29 cellular contexts compared by ENCODE assay signal in genomic region chr13:48770372-48770771, GRCh38.
"Had no signal": no experiment of that assay in that cellular context is flagged by ENCODE, and none has a peak within 500 bp of the region (broad histone marks: within the 10 kb centered on the region; RNA-seq: fewer than 3 reads in every experiment).

No MANE protein-coding gene starts in this region.

- H3K36me3 ChIP-seq: colonic mucosa, gastrocnemius medialis, left ventricle myocardium inferior, ovary, right atrium auricular region, transverse colon had no signal

- H3K4me1 ChIP-seq: colonic mucosa, gastrocnemius medialis, psoas muscle, right atrium auricular region, testis had no signal

- H3K4me2 ChIP-seq: smooth muscle cell had no signal

- H3K27ac ChIP-seq: body of pancreas, colonic mucosa, epithelial cell of prostate, gastrocnemius medialis, left ventricle myocardium inferior, ovary, psoas muscle, right atrium auricular region, SK-N-MC, testis, transverse colon had no signal

- H3K9me3 ChIP-seq: colonic mucosa, ovary, testis had no signal

- H3K27ac Mint-ChIP-seq: activated CD4-positive, alpha-beta memory T cell treated with anti-CD3 and anti-CD28 coated beads, Interleukin-2, amount 10 ng/mL, durations not matched to agents 7 days and 5 days; activated CD4-positive, alpha-beta T cell treated with anti-CD3 and anti-CD28 coated beads, Interleukin-2, amount 10 ng/mL, durations not matched to agents 24 days and 14 days; activated naive CD4-positive, alpha-beta T cell treated with anti-CD3 and anti-CD28 coated beads, Interleukin-2, amount 50 U/mL, for 24 hours; nephron; stimulated activated naive B cell treated with anti-CD40 and anti-IgM and Interleukin-4, amounts not matched to agents 10 μg/mL and 1 μg/mL and 100 μg/mL, for 72 hours had no signal

- ATAC-seq: body of pancreas, gastrocnemius medialis, psoas muscle had no signal

- FAIRE-seq: endometrium, islet of Langerhans, urothelium cell line had no signal

- H3K4me3 ChIP-seq: body of pancreas, colonic mucosa, gastrocnemius medialis, left ventricle myocardium inferior, lung, ovary, psoas muscle, right atrium auricular region, SK-N-MC, smooth muscle cell, testis, transverse colon had no signal

- H3K4me1 Mint-ChIP-seq: nephron had no signal

- DNase-seq: activated CD4-positive, alpha-beta memory T cell treated with anti-CD3 and anti-CD28 coated beads, Interleukin-2, amount 10 ng/mL, durations not matched to agents 7 days and 5 days; activated CD4-positive, alpha-beta T cell treated with anti-CD3 and anti-CD28 coated beads, Interleukin-2, amount 10 ng/mL, durations not matched to agents 24 days and 14 days; activated CD4-positive, CD25-positive, alpha-beta regulatory T cell; activated CD8-positive, alpha-beta memory T cell treated with anti-CD3 and anti-CD28 coated beads, Interleukin-2, amount 50 U/mL, for 48 hours; anterior cingulate cortex; body of pancreas; colonic mucosa; effector CD8-positive, alpha-beta T cell; gastrocnemius medialis; glutamatergic neuron; left ventricle myocardium inferior; ovary; psoas muscle; stimulated activated CD4-positive, alpha-beta T cell treated with anti-CD3 and anti-CD28 coated beads, Interleukin-1b, Interleukin-23, amount 100 ng/mL, for 48 hours; stimulated activated CD4-positive, alpha-beta T cell treated with anti-CD3 and anti-CD28 coated beads, Interleukin-4, amount 100 ng/mL, for 4 hours; stimulated activated CD8-positive, alpha-beta memory T cell treated with anti-CD3 and anti-CD28 coated beads, Interleukin-4, amount 100 ng/mL, for 48 hours; stimulated activated naive B cell treated with anti-CD40 and anti-IgM and Interleukin-4, amounts not matched to agents 10 μg/mL and 1 μg/mL and 100 μg/mL, for 72 hours; testis; transverse colon had no signal

- H3K27me3 ChIP-seq: body of pancreas, colonic mucosa, gastrocnemius medialis, ovary, right atrium auricular region, testis, transverse colon had no signal

- H3K4me3 Mint-ChIP-seq: activated CD4-positive, alpha-beta memory T cell treated with anti-CD3 and anti-CD28 coated beads, Interleukin-2, amount 10 ng/mL, durations not matched to agents 7 days and 5 days; activated CD4-positive, alpha-beta T cell treated with anti-CD3 and anti-CD28 coated beads, Interleukin-2, amount 10 ng/mL, durations not matched to agents 24 days and 14 days; activated naive CD4-positive, alpha-beta T cell treated with anti-CD3 and anti-CD28 coated beads, Interleukin-2, amount 50 U/mL, for 24 hours; nephron; stimulated activated naive B cell treated with anti-CD40 and anti-IgM and Interleukin-4, amounts not matched to agents 10 μg/mL and 1 μg/mL and 100 μg/mL, for 72 hours had no signal
